8 cellular contexts compared by ENCODE assay signal in the genomic region with DNA sequence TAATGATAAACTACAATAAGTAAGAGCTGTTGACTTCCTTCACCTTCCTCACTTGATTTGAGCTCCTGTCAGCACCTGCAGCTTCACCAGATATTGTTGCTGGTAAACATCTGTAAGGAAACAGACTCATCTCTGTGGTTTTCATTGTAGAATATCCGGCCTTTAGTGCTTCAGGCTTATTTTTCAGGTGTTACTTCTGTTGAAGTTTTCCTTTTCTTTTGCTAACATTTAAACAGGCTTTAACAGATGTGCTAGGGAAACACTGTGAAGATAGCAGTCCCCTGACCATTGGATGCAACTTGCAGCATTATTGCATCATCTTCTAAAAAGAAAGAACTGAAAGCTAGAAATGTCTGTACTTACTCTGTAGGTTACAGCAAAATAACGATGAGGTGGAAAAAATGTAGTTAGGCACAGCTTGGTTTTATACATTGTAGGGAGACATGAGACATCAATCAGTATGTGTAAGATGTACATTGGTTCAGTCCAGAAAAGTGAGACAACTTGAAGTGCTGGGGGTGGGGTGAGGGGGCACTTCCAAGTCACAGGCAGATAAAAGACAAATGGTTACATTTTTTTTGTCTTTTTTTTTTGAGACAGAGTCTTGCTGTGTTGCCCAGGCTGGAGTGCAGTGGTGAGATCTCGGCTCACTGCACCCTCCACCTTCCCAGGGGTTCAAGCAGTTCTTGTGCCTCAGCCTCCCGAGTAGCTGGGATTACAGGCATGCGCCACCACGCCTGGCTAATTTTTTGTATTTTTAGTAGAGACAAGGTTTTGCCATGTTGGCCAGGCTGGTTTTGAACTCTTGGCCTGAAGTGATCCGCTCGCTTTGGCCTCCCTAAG. TPM values are rescaled to one million over a fixed set of nuclear protein-coding genes. Genes with fewer than 3 reads are reported as not detected.
A peak's percentile ranks its signal among the peaks of the same experiment; 100 is the strongest.
DNase-seq lines count a peak whose midpoint lies in the region; ATAC-seq, FAIRE-seq and TF ChIP-seq lines count a peak whose summit lies in the region.

No MANE protein-coding gene starts in this region.

- peak overlapping the region; percentile 39 for H3K4me3 ChIP-seq in GM12878

- peak; percentile 83 for FAIRE-seq in GM12878 (lab: Jason Lieb, UNC)

- H4K20me1 ChIP-seq in GM12878 (ENCODE audit: control insufficient read depth, insufficient read depth) = no peaks in the 10 kb centered on the region

- TF ChIP-seq CTCF in HFFc6 (IDR thresholded peaks at IDR 0.05) = no peak
- no peak for TF ChIP-seq CTCF in GM12878 (IDR thresholded peaks at IDR 0.05 in 2 of 3, conservative IDR thresholded peaks at IDR 0.05 in 1 of 3; ENCODE audit: control insufficient read depth in 2 of 3, extremely low read depth in 1 of 3, insufficient read depth in 1 of 3, low read depth in 3 of 3, low read length in 3 of 3)

- SMC1A ChIA-PET in GM12878 (lab: Charles Lee; ENCODE audit: uncharacterized antibody, unreplicated experiment) = interaction anchor here (0.6 to 20.1 kb wide), 15 partner anchors 8 to 702 kb away, joined by 3 to 284 read pairs (median 5); partner anchors contain the start of gene EDEM1

- DNase-seq in HFFc6 = no peak
- DNase-seq in NAMALWA (ENCODE audit: low spot score) = peak; percentile 92
- DNase-seq in GM12878 (ENCODE audit: low read depth, low spot score) = peak; percentile 83
- DNase-seq in naive thymus-derived CD8-positive, alpha-beta T cell = peak in 6 of 10 donors; percentile 15 to 71 (median 43)
- no peak for DNase-seq in C1 segment of cervical spinal cord (lab: John Stamatoyannopoulos, UW)
- DNase-seq in NCI-H1105 treated with DMSO at 0.1 percent for 48 hours (lab: John Stamatoyannopoulos, UW) = no peak
- DNase-seq in HPDE6-E6E7 (ENCODE audit: extremely low spot score) = no peak

- H3K9ac ChIP-seq in GM12878 (ENCODE audit: control insufficient read depth, insufficient read depth, low read length) = peak overlapping the region; percentile 61

- H3K4me2 ChIP-seq in GM12878 (ENCODE audit: control insufficient read depth, insufficient read depth) = peak overlapping the region; percentile 82

- in situ Hi-C loops in GM12878 (cut with MboI) = loop anchor here (5.0 to 10.0 kb wide), 3 partner anchors 220 to 693 kb away; partner anchors contain the start of gene BHLHE40

- TF ChIP-seq EP300 in GM12878 (IDR thresholded peaks at IDR 0.05; ENCODE audit: borderline replicate concordance in 1 of 2, control insufficient read depth in 1 of 2, low read depth in 2 of 2, low read length in 2 of 2) = peak; percentile 21 to 76; a peak in 3 of 4 replicates

- H3K27me3 Mint-ChIP-seq in HFFc6 (ENCODE audit: insufficient read depth) = no peaks in the 10 kb centered on the region
- no peaks in the 10 kb centered on the region for H3K27me3 Mint-ChIP-seq in naive thymus-derived CD8-positive, alpha-beta T cell

- POLR2A ChIA-PET in GM12878 (lab: Charles Lee) = interaction anchor here (0.5 to 8.0 kb wide), 13 partner anchors 8 to 691 kb away, joined by 3 to 68 read pairs (median 5); partner anchors contain the start of gene EDEM1
- POLR2A ChIA-PET in naive thymus-derived CD8-positive, alpha-beta T cell (lab: Charles Lee) = interaction anchor here (0.7 to 4.6 kb wide), 7 partner anchors 10 to 1399 kb away, joined by 3 to 116 read pairs (median 3); partner anchors contain the start of gene EDEM1

- H3K9me3 Mint-ChIP-seq in HFFc6 = no peaks in the 10 kb centered on the region
- H3K9me3 Mint-ChIP-seq in naive thymus-derived CD8-positive, alpha-beta T cell = peaks cover 0 to 9% (median 0%) of the 10 kb centered on the region in 9 donors

- H3K4me3 Mint-ChIP-seq in HFFc6 = peak overlapping the region; percentile 32; the same call in 1 of the 2 replicates
- peak overlapping the region; percentile 61 to 88 (median 82) for H3K4me3 Mint-ChIP-seq in naive thymus-derived CD8-positive, alpha-beta T cell

- H2AFZ ChIP-seq in GM12878 (ENCODE audit: control insufficient read depth, low read depth, low read length) = no peak overlapping the region

- peaks cover 88% of the 10 kb centered on the region for H3K79me2 ChIP-seq in GM12878 (ENCODE audit: control insufficient read depth, insufficient read depth, low read length)

- intact Hi-C loops in GM12878 (cut with micrococcal nuclease; ENCODE audit: unreplicated experiment) = loop anchor here (2.0 to 10.0 kb wide), 3 partner anchors 61 to 350 kb away; no protein-coding TSS in a partner anchor

- peak overlapping the region; percentile 94 for H3K27ac ChIP-seq in GM12878 (ENCODE audit: control insufficient read depth, insufficient read depth)

- H3K4me1 Mint-ChIP-seq in HFFc6 (ENCODE audit: low read depth) = peaks cover 63% of the 10 kb centered on the region
- peaks cover 44 to 83% (median 72%) of the 10 kb centered on the region in 4 donors for H3K4me1 Mint-ChIP-seq in naive thymus-derived CD8-positive, alpha-beta T cell

- peaks cover 63% of the 10 kb centered on the region for H3K4me1 ChIP-seq in GM12878 (ENCODE audit: control insufficient read depth, insufficient read depth, low read length)

- ATAC-seq in GM18517 (IDR thresholded peaks at IDR 0.05; ENCODE audit: unreplicated experiment) = peak; percentile 78
- peak; percentile 66 for ATAC-seq in GM12878
- ATAC-seq in naive thymus-derived CD8-positive, alpha-beta T cell = peak; percentile 73 to 83

- 0 out of 2 replicates have a peak, but pooled peaks have one; percentile 2 for TF ChIP-seq RAD21 in GM12878 (IDR thresholded peaks at IDR 0.05; ENCODE audit: insufficient read depth, low read depth, low read length)

- 62% methylated on average over 8 of the region's 8 CpGs for WGBS in GM12878 (ENCODE audit: insufficient coverage, insufficient replicate concordance, low lambda C conversion rate, missing lambda C conversion rate)

- TF ChIP-seq POLR2A in GM12878 (IDR thresholded peaks at IDR 0.05; ENCODE audit: low read depth, low read length) = no peak

- no peaks in the 10 kb centered on the region for H3K27me3 ChIP-seq in GM12878 (replicated peaks in 1 of 2; ENCODE audit: control insufficient read depth in 2 of 2, insufficient read depth in 2 of 2, low read length in 1 of 2)

- H3K36me3 Mint-ChIP-seq in HFFc6 (ENCODE audit: low read depth) = peaks cover 35% of the 10 kb centered on the region
- H3K36me3 Mint-ChIP-seq in naive thymus-derived CD8-positive, alpha-beta T cell = peaks cover 7 to 66% (median 28%) of the 10 kb centered on the region in 3 donors

- H3K9me3 ChIP-seq in GM12878 (replicated peaks; ENCODE audit: control insufficient read depth, insufficient read depth, low read length) = no peaks in the 10 kb centered on the region

- CTCF ChIA-PET in GM12878 (lab: Yijun Ruan, JAX) = interaction anchor here (1.1 to 18.8 kb wide), 8 partner anchors 9 to 486 kb away, joined by 3 to 163 read pairs (median 8); partner anchors contain the start of gene EDEM1

- no TSS peak for BruUV-seq in GM12878 (replicated peaks; lab: Mats Ljungman, UMichigan)

- RAD21 ChIA-PET in GM12878 (lab: Charles Lee; ENCODE audit: unreplicated experiment) = interaction anchor here (0.6 to 9.1 kb wide), 14 partner anchors 9 to 486 kb away, joined by 3 to 93 read pairs (median 4); partner anchors contain the start of gene EDEM1

- peak overlapping the region; percentile 85 for H3K27ac Mint-ChIP-seq in HFFc6
- peak overlapping the region; percentile 89 to 99 (median 95) for H3K27ac Mint-ChIP-seq in naive thymus-derived CD8-positive, alpha-beta T cell

- H3K36me3 ChIP-seq in GM12878 (ENCODE audit: control insufficient read depth in 2 of 2, insufficient read depth in 2 of 2, low read length in 1 of 2) = peaks cover 0 to 49% of the 10 kb centered on the region in 2 experiments; a peak in 3 of 4 replicates

TF ChIP-seq in GM12878, 131 proteins besides CTCF, POLR2A, EP300 and RAD21 (continues in another document):
- TF ChIP-seq SRF (IDR thresholded peaks at IDR 0.05; ENCODE audit: low read depth in 2 of 2, low read length in 2 of 2) (no peak), JUNB (IDR thresholded peaks at IDR 0.05) (peak; percentile 90), E4F1 (IDR thresholded peaks at IDR 0.05; ENCODE audit: borderline replicate concordance, partially characterized antibody) (no peak)

RNA-seq across cellular contexts. Expression of gene EDEM1, which starts 10.2 kb away (rescaled TPM):
- 10 to 100 TPM; 47.6 to 56.4 (median 52.0) TPM for total RNA-seq in HFFc6 (2021; fragmentation: NEBNext Ultra II Directional; extraction: Animal tissue kit (Norgen Biotek cat#: 25700))
- 223 and 263 TPM in 2 replicates for total RNA-seq in GM12878 (2013; cell fraction: nucleolus; rRNA removed)
- 52.6 and 56.0 TPM in 2 replicates for total RNA-seq in GM12878 (2014; rRNA removed)
- 57.5 and 60.6 TPM in 2 replicates for total RNA-seq in GM12878 (2014; rRNA removed; fragmentation: Illumina TruSeq; extraction: Trizol)
- 129 and 138 TPM in 2 replicates for total RNA-seq in GM12878 (2021)
- polyA plus RNA-seq in GM12878 (2011; ENCODE audit: low read depth) = 49.4 TPM
- 104 and 139 TPM in 2 replicates for polyA plus RNA-seq in GM12878 (2011; rRNA removed)
- polyA plus RNA-seq in GM12878 (2011; cell fraction: cytosol; rRNA removed) = 52.9 and 58.1 TPM in 2 replicates
- polyA plus RNA-seq in GM12878 (2011; cell fraction: nucleus; rRNA removed) = 65.4 and 94.5 TPM in 2 replicates
- polyA plus RNA-seq in GM12878 (2012) = 59.5 and 72.2 TPM in 2 replicates
- 57.5 and 75.9 TPM in 2 replicates for polyA plus RNA-seq in GM12878 (2014; fragmentation: Illumina TruSeq; extraction: Trizol)
- polyA plus RNA-seq in GM12878 (2014; fragmentation: Nextera tagmentation; extraction: Ambion mirVana) = 10 to 100 TPM; 18.9 to 48.0 TPM
- 61.3 and 73.8 TPM in 2 replicates for polyA plus RNA-seq in GM12878 (2014; rRNA removed)
- polyA plus RNA-seq in GM12878 (2016; fragmentation: Nextera tagmentation; extraction: Ambion mirVana) = 10 to 100 TPM; 56.2 to 60.1 TPM
- polyA minus RNA-seq in GM12878 (2011; rRNA and poly(A)+ RNA removed) = 124 and 134 TPM in 2 replicates
- 54.6 and 64.8 TPM in 2 replicates for polyA minus RNA-seq in GM12878 (2011; cell fraction: cytosol; rRNA and poly(A)+ RNA removed)
- polyA minus RNA-seq in GM12878 (2011; cell fraction: nucleus; rRNA and poly(A)+ RNA removed) = 49.6 and 62.2 TPM in 2 replicates
- 100 to 1,000 TPM; 108 to 109 TPM for total RNA-seq in naive thymus-derived CD8-positive, alpha-beta T cell
- 10 to 100 TPM; 25.5 to 31.0 (median 26.0) TPM for polyA plus RNA-seq in naive thymus-derived CD8-positive, alpha-beta T cell

Comparison
In these comparisons a context has a peak if more than half of its experiments do, and no peak if none do; other contexts are left out.
1. DNase-seq: peak in NAMALWA (single experiment), GM12878 (single experiment) and naive thymus-derived CD8-positive, alpha-beta T cell (6 of 10); none in HFFc6 (single experiment), C1 segment of cervical spinal cord (0 of 14), NCI-H1105 treated with DMSO at 0.1 percent for 48 hours (single experiment) and HPDE6-E6E7 (single experiment).
2. Peak in every context shown above with its lines, with median percentiles within 50 percentile points of each other: ATAC-seq.